33 cellular contexts compared by ENCODE assay signal in the genomic region with DNA sequence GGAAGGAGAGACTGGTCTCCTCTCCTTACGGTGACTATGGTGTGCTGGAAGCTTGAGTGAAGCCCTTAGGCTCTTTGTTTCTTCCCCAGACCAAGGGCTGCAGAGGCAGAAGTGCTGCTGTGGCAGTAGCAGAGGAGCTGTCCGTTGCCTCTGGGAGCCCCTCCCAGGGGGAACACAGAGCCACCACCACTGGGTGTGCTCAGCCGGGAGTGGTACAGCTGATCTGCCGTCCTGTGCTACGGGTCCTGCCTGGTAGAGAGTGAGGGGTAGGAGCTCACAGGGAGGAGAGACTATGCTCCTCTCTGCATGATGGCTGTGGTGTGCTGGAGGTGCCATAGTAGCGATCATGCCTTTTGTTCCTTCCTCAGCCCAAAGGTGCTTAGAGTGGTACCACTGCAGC.
"Had no signal": no experiment of that assay in that cellular context is flagged by ENCODE, and none has a peak within 500 bp of the region (broad histone marks: within the 10 kb centered on the region; RNA-seq: fewer than 3 reads in every experiment).

No MANE protein-coding gene starts in this region.

- H3K36me3 ChIP-seq: ascending aorta, cardiac muscle cell, WERI-Rb-1 had no signal

- H3K9ac ChIP-seq: KMS-11 had no signal

- H3K4me1 Mint-ChIP-seq: activated naive CD4-positive, alpha-beta T cell treated with anti-CD3 and anti-CD28 coated beads, Interleukin-2, amount 50 U/mL, for 24 hours; activated naive CD8-positive, alpha-beta T cell treated with anti-CD3 and anti-CD28 coated beads, Interleukin-2, amount 10 ng/mL, durations not matched to agents 7 days and 5 days; activated T-helper 17 cell treated with anti-CD3 and anti-CD28 coated beads, Interleukin-2, amount 50 U/mL, for 72 hours had no signal

- H3K27me3 ChIP-seq: ascending aorta, cardiac muscle cell had no signal

- H3K9me3 ChIP-seq: ascending aorta had no signal

- H3K4me3 Mint-ChIP-seq: activated CD8-positive, alpha-beta T cell treated with anti-CD3 and anti-CD28 coated beads for 36 hours; activated naive CD4-positive, alpha-beta T cell treated with anti-CD3 and anti-CD28 coated beads, Interleukin-2, amount 50 U/mL, for 24 hours; activated naive CD8-positive, alpha-beta T cell treated with anti-CD3 and anti-CD28 coated beads, Interleukin-2, amount 10 ng/mL, durations not matched to agents 7 days and 5 days; activated T-cell treated with anti-CD3 and anti-CD28 coated beads, Interleukin-2, amount 50 U/mL, for 72 hours; activated T-helper 17 cell treated with anti-CD3 and anti-CD28 coated beads, Interleukin-2, amount 50 U/mL, for 72 hours had no signal

- H3K4me1 ChIP-seq: ascending aorta had no signal

- DNase-seq: activated CD4-positive, alpha-beta T cell treated with anti-CD3 and anti-CD28 coated beads for 1 hour; activated CD4-positive, alpha-beta T cell treated with anti-CD3 and anti-CD28 coated beads for 48 hours; activated CD4-positive, CD25-positive, alpha-beta regulatory T cell; activated CD8-positive, alpha-beta T cell treated with anti-CD3 and anti-CD28 coated beads for 36 hours; activated gamma-delta T cell; activated naive CD4-positive, alpha-beta T cell treated with Interleukin-2 at 50 U/mL for 16 hours; activated naive CD8-positive, alpha-beta T cell treated with anti-CD3 and anti-CD28 coated beads, Interleukin-2, amount 10 ng/mL, durations not matched to agents 7 days and 5 days; activated T-cell treated with anti-CD3 and anti-CD28 coated beads, Interleukin-2, amount 50 U/mL, for 1 hour; activated T-cell treated with anti-CD3 and anti-CD28 coated beads, Interleukin-2, amount 50 U/mL, for 72 hours; amygdala; MM.1S; MV-4-11; NCI-H1092; NCI-H1417; NCI-H146; NCI-H187; NCI-H2029 treated with DMSO at 0.1 percent for 48 hours; NCI-H2107; NCI-H2171; NCI-H510A; NCI-H526; NCI-H748 treated with DMSO at 0.1 percent for 48 hours; PC-9; Right ventricle myocardium superior; T1000; WERI-Rb-1 had no signal

- ATAC-seq: activated CD8-positive, alpha-beta T cell treated with anti-CD3 and anti-CD28 coated beads for 36 hours; activated T-cell treated with anti-CD3 and anti-CD28 coated beads, Interleukin-2, amount 50 U/mL, for 72 hours; activated T-helper 17 cell treated with anti-CD3 and anti-CD28 coated beads, Interleukin-2, amount 50 U/mL, for 72 hours had no signal

- H3K4me3 ChIP-seq: ascending aorta, cardiac muscle cell, PC-9, SK-N-MC had no signal

- H3K4me2 ChIP-seq: KMS-11, PC-9 had no signal

- H3K27ac ChIP-seq: ascending aorta, cardiac muscle cell, KMS-11, PC-9, RWPE1, SK-N-MC, WERI-Rb-1 had no signal

- H2AFZ ChIP-seq: PC-9 had no signal

- H3K27me3 Mint-ChIP-seq: activated CD8-positive, alpha-beta T cell treated with anti-CD3 and anti-CD28 coated beads for 36 hours; activated naive CD4-positive, alpha-beta T cell treated with anti-CD3 and anti-CD28 coated beads, Interleukin-2, amount 50 U/mL, for 24 hours; activated naive CD8-positive, alpha-beta T cell treated with anti-CD3 and anti-CD28 coated beads, Interleukin-2, amount 10 ng/mL, durations not matched to agents 7 days and 5 days; activated T-helper 17 cell treated with anti-CD3 and anti-CD28 coated beads, Interleukin-2, amount 50 U/mL, for 72 hours had no signal

- H3K36me3 Mint-ChIP-seq: activated naive CD4-positive, alpha-beta T cell treated with anti-CD3 and anti-CD28 coated beads, Interleukin-2, amount 50 U/mL, for 24 hours; activated naive CD8-positive, alpha-beta T cell treated with anti-CD3 and anti-CD28 coated beads, Interleukin-2, amount 10 ng/mL, durations not matched to agents 7 days and 5 days had no signal

- H3K27ac Mint-ChIP-seq: activated CD8-positive, alpha-beta T cell treated with anti-CD3 and anti-CD28 coated beads for 36 hours; activated naive CD4-positive, alpha-beta T cell treated with anti-CD3 and anti-CD28 coated beads, Interleukin-2, amount 50 U/mL, for 24 hours; activated naive CD8-positive, alpha-beta T cell treated with anti-CD3 and anti-CD28 coated beads, Interleukin-2, amount 10 ng/mL, durations not matched to agents 7 days and 5 days; activated T-cell treated with anti-CD3 and anti-CD28 coated beads, Interleukin-2, amount 50 U/mL, for 72 hours; activated T-helper 17 cell treated with anti-CD3 and anti-CD28 coated beads, Interleukin-2, amount 50 U/mL, for 72 hours had no signal
